Comparison of ENCODE assay signal across 28 cellular contexts in genomic region chr5:37396352-37396751, GRCh38.
"Had no signal": no experiment of that assay in that cellular context is flagged by ENCODE, and none has a peak within 500 bp of the region (broad histone marks: within the 10 kb centered on the region; RNA-seq: fewer than 3 reads in every experiment).

No MANE protein-coding gene starts in this region.

- H3K27me3 Mint-ChIP-seq: activated CD4-positive, alpha-beta T cell treated with anti-CD3 and anti-CD28 coated beads, Interleukin-2, amount 10 ng/mL, durations not matched to agents 7 days and 5 days; activated CD8-positive, alpha-beta memory T cell treated with anti-CD3 and anti-CD28 coated beads, Interleukin-2, amount 10 ng/mL, durations not matched to agents 7 days and 5 days; activated CD8-positive, alpha-beta T cell treated with anti-CD3 and anti-CD28 coated beads for 36 hours; activated naive CD4-positive, alpha-beta T cell treated with anti-CD3 and anti-CD28 coated beads, Interleukin-2, amount 50 U/mL, for 24 hours; progenitor cell of endocrine pancreas; stimulated activated memory B cell treated with anti-CD40 and anti-IgM and Interleukin-4, amounts not matched to agents 10 μg/mL and 1 μg/mL and 100 μg/mL, for 72 hours had no signal

- H3K27ac Mint-ChIP-seq: activated CD4-positive, alpha-beta T cell treated with anti-CD3 and anti-CD28 coated beads, Interleukin-2, amount 10 ng/mL, durations not matched to agents 7 days and 5 days; activated CD8-positive, alpha-beta memory T cell treated with anti-CD3 and anti-CD28 coated beads, Interleukin-2, amount 10 ng/mL, durations not matched to agents 7 days and 5 days; activated CD8-positive, alpha-beta T cell treated with anti-CD3 and anti-CD28 coated beads for 36 hours; activated naive CD4-positive, alpha-beta T cell treated with anti-CD3 and anti-CD28 coated beads, Interleukin-2, amount 50 U/mL, for 24 hours; natural killer cell; progenitor cell of endocrine pancreas; stimulated activated memory B cell treated with anti-CD40 and anti-IgM and Interleukin-4, amounts not matched to agents 10 μg/mL and 1 μg/mL and 100 μg/mL, for 72 hours had no signal

- H3K4me3 Mint-ChIP-seq: activated CD4-positive, alpha-beta T cell treated with anti-CD3 and anti-CD28 coated beads, Interleukin-2, amount 10 ng/mL, durations not matched to agents 7 days and 5 days; activated CD8-positive, alpha-beta memory T cell treated with anti-CD3 and anti-CD28 coated beads, Interleukin-2, amount 10 ng/mL, durations not matched to agents 7 days and 5 days; activated CD8-positive, alpha-beta T cell treated with anti-CD3 and anti-CD28 coated beads for 36 hours; activated naive CD4-positive, alpha-beta T cell treated with anti-CD3 and anti-CD28 coated beads, Interleukin-2, amount 50 U/mL, for 24 hours; immature natural killer cell; natural killer cell; stimulated activated memory B cell treated with anti-CD40 and anti-IgM and Interleukin-4, amounts not matched to agents 10 μg/mL and 1 μg/mL and 100 μg/mL, for 72 hours had no signal

- DNase-seq: activated CD4-positive, alpha-beta T cell treated with anti-CD3 and anti-CD28 coated beads, Interleukin-2, amount 10 ng/mL, durations not matched to agents 7 days and 5 days; activated CD8-positive, alpha-beta memory T cell treated with anti-CD3 and anti-CD28 coated beads, Interleukin-2, amount 10 ng/mL, durations not matched to agents 7 days and 5 days; activated CD8-positive, alpha-beta T cell treated with anti-CD3 and anti-CD28 coated beads for 36 hours; activated effector memory CD4-positive, alpha-beta T cell treated with anti-CD3 and anti-CD28 coated beads, Interleukin-2, amount 50 U/mL, for 16 hours; activated T-cell treated with anti-CD3 and anti-CD28 coated beads for 4 hours; anterior cingulate cortex; body of pancreas; caudate nucleus; effector memory CD4-positive, alpha-beta T cell; glutamatergic neuron; immature natural killer cell; left ventricle myocardium superior; mammary epithelial cell; midbrain; natural killer cell; retina; sigmoid colon; stimulated activated CD4-positive, alpha-beta T cell treated with anti-CD3 and anti-CD28 coated beads, Interleukin-15, amount 100 ng/mL, for 24 hours; trophoblast cell; uterus had no signal

- H3K4me1 Mint-ChIP-seq: activated CD4-positive, alpha-beta T cell treated with anti-CD3 and anti-CD28 coated beads, Interleukin-2, amount 10 ng/mL, durations not matched to agents 7 days and 5 days; activated CD8-positive, alpha-beta memory T cell treated with anti-CD3 and anti-CD28 coated beads, Interleukin-2, amount 10 ng/mL, durations not matched to agents 7 days and 5 days had no signal

- H3K4me1 ChIP-seq: body of pancreas, sigmoid colon, uterus had no signal

- H3K9me3 ChIP-seq: body of pancreas, sigmoid colon, uterus had no signal

- H3K27ac ChIP-seq: body of pancreas, hepatocyte, sigmoid colon, uterus, VCaP had no signal

- H3K4me3 ChIP-seq: body of pancreas, hepatocyte, sigmoid colon, smooth muscle cell, uterus had no signal

- H3K27me3 ChIP-seq: body of pancreas, hepatocyte, sigmoid colon, uterus had no signal

- H3K9me3 Mint-ChIP-seq: activated CD4-positive, alpha-beta T cell treated with anti-CD3 and anti-CD28 coated beads, Interleukin-2, amount 10 ng/mL, durations not matched to agents 7 days and 5 days; activated CD8-positive, alpha-beta T cell treated with anti-CD3 and anti-CD28 coated beads for 36 hours; activated naive CD4-positive, alpha-beta T cell treated with anti-CD3 and anti-CD28 coated beads, Interleukin-2, amount 50 U/mL, for 24 hours; immature natural killer cell; natural killer cell; stimulated activated memory B cell treated with anti-CD40 and anti-IgM and Interleukin-4, amounts not matched to agents 10 μg/mL and 1 μg/mL and 100 μg/mL, for 72 hours had no signal

- ATAC-seq: activated CD4-positive, CD25-positive, alpha-beta regulatory T cell treated with anti-CD3 and anti-CD28 coated beads, Interleukin-2, amount 50 U/mL, for 24 hours; activated CD8-positive, alpha-beta memory T cell treated with anti-CD3 and anti-CD28 coated beads, Interleukin-2, amount 10 ng/mL, durations not matched to agents 7 days and 5 days; activated CD8-positive, alpha-beta T cell treated with anti-CD3 and anti-CD28 coated beads for 36 hours; body of pancreas; esophagus mucosa; left ventricle myocardium superior; natural killer cell; stimulated activated memory B cell treated with anti-CD40 and anti-IgM and Interleukin-4, amounts not matched to agents 10 μg/mL and 1 μg/mL and 100 μg/mL, for 72 hours had no signal

- H3K36me3 ChIP-seq: uterus had no signal
